1 cellular context compared by ENCODE assay signal in genomic region chr6:33201147-33201545, GRCh38.
TF ChIP-seq lines count a peak whose summit lies in the region.

No MANE protein-coding gene starts in this region.

TF ChIP-seq in neural cell, 6 proteins besides CTCF, POLR2A, EP300 and RAD21 (continued from another document):
- TF ChIP-seq POLR2AphosphoS5 (IDR thresholded peaks at IDR 0.05) = no peak
